In the genomic region with DNA sequence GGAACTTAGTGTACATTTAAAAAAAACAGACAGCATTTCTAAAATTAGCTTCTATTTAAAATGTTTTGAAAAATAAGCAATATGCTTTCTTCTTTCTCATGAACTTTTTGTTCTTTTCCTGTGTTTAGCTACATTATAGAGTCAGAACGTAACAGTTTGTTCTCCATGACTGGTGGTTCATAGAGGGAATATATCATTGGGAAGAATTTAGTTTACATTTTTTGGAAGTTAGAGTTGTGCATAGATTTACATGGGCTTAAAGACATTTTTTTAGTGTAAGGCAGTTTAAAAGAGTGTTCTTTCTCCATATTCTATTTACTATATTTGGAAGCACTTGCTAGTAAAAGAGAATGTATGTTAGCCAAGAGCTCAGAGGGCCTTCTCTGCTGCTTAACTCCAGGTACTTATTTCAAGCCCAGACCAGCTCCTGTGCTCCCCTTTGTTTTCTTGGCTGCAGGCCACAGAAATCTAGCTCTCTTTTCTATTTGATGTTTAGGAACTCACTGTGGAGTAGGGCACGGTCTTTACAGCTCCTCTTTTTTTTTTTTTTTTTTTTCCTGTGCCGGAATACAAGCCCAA, we compare ENCODE assay signal across 18 cellular contexts. TPM values are rescaled to one million over a fixed set of nuclear protein-coding genes. Genes with fewer than 3 reads are reported as not detected.
DNase-seq lines count a peak whose midpoint lies in the region; ATAC-seq, FAIRE-seq and TF ChIP-seq lines count a peak whose summit lies in the region.
"Had no signal": no experiment of that assay in that cellular context is flagged by ENCODE, and none has a peak within 500 bp of the region (broad histone marks: within the 10 kb centered on the region; RNA-seq: fewer than 3 reads in every experiment).

No MANE protein-coding gene starts in this region.

- H3K27ac ChIP-seq in right atrium auricular region = no peak overlapping the region
- no peak overlapping the region for H3K27ac ChIP-seq in K562 (ENCODE audit: extremely low read depth, low read depth, low read length)
- H3K27ac ChIP-seq in hepatocyte = peak overlapping the region; percentile 2

- ATAC-seq in left ventricle myocardium superior = peak; percentile 41
- ATAC-seq in K562 = no peak
- ATAC-seq in HG03432 (IDR thresholded peaks at IDR 0.05; ENCODE audit: unreplicated experiment) = no peak
- ATAC-seq: Panc1 had no signal

- in situ Hi-C loops in K562 (cut with MboI) = no loop called here

- H3K27me3 ChIP-seq in right atrium auricular region = no peaks in the 10 kb centered on the region
- no peaks in the 10 kb centered on the region for H3K27me3 ChIP-seq in K562 (ENCODE audit: control insufficient read depth in 2 of 2, insufficient read depth in 2 of 2, low read length in 2 of 2)
- H3K27me3 ChIP-seq in hepatocyte = no peaks in the 10 kb centered on the region

- TF ChIP-seq CTCF in right atrium auricular region (IDR thresholded peaks at IDR 0.05) (no peak), K562 (IDR thresholded peaks at IDR 0.05 in 2 of 3, conservative IDR thresholded peaks at IDR 0.05 in 1 of 3; ENCODE audit: insufficient read depth in 2 of 3, low read depth in 1 of 3, low read length in 3 of 3) (no peak), hepatocyte (IDR thresholded peaks at IDR 0.05; ENCODE audit: poor library complexity) (no peak)

- intact Hi-C loops in left ventricle myocardium superior (cut with micrococcal nuclease) = no loop called here
- intact Hi-C loops in K562 (cut with micrococcal nuclease) = no loop called here

- 97% methylated on average over 2 of the region's 3 CpGs for WGBS in K562 (ENCODE audit: insufficient coverage, low coverage, missing lambda C conversion rate)
- 82% methylated on average over 3 of the region's 3 CpGs for WGBS in hepatocyte (ENCODE audit: low lambda C conversion rate, missing lambda C conversion rate)

- POLR2A ChIA-PET in K562 (lab: Yijun Ruan, JAX) = interaction anchor here (0.6 to 2.8 kb wide), 8 partner anchors 9 to 965 kb away, joined by 3 to 30 read pairs (median 4); partner anchors contain the start of gene PEX12

- no peaks in the 10 kb centered on the region for H4K20me1 ChIP-seq in K562 (replicated peaks; ENCODE audit: control insufficient read depth, insufficient read depth, low read length)
- no peaks in the 10 kb centered on the region for H4K20me1 ChIP-seq in hepatocyte (ENCODE audit: insufficient read depth, poor library complexity, severe bottlenecking)

- TF ChIP-seq RAD21 in K562 (CRISPR knock-in tag; conservative IDR thresholded peaks at IDR 0.05 in 1 of 2, IDR thresholded peaks at IDR 0.05 in 1 of 2) = no peak

- TF ChIP-seq POLR2A in K562 (conservative IDR thresholded peaks at IDR 0.05) = no peak

- H3K4me1 ChIP-seq in right atrium auricular region (no peaks in the 10 kb centered on the region), K562 (replicated peaks in 1 of 2; ENCODE audit: control insufficient read depth in 2 of 2, insufficient read depth in 2 of 2, low read length in 2 of 2) (no peaks in the 10 kb centered on the region), hepatocyte (ENCODE audit: insufficient read depth) (no peaks in the 10 kb centered on the region)

- TSS peak; percentile 3 for BruUV-seq in K562 (replicated peaks; lab: Mats Ljungman, UMichigan)

- no peak overlapping the region for H3K9ac ChIP-seq in K562 (ENCODE audit: insufficient read depth in 1 of 2, low read depth in 2 of 2, low read length in 2 of 2)

- H3K9me2 ChIP-seq in hepatocyte (replicated peaks; ENCODE audit: insufficient read depth) = no peaks in the 10 kb centered on the region

- no peak overlapping the region for H3K4me3 ChIP-seq in right atrium auricular region
- H3K4me3 ChIP-seq in K562 = no peak overlapping the region
- no peak overlapping the region for H3K4me3 ChIP-seq in hepatocyte

- H3K36me3 ChIP-seq in right atrium auricular region = peaks cover 50% of the 10 kb centered on the region
- peaks cover 87% of the 10 kb centered on the region for H3K36me3 ChIP-seq in K562 (ENCODE audit: control insufficient read depth, insufficient read depth, low read length)
- H3K36me3 ChIP-seq in hepatocyte (replicated peaks; ENCODE audit: insufficient read depth, low read depth) = no peaks in the 10 kb centered on the region

- H2AFZ ChIP-seq in K562 (ENCODE audit: low read depth, low read length) (no peak overlapping the region), hepatocyte (no peak overlapping the region)

- DNase-seq in left ventricle myocardium superior = no peak
- no peak for DNase-seq in right atrium auricular region (ENCODE audit: low spot score)
- no peak for DNase-seq in K562 (ENCODE audit: extremely low read depth in 1 of 4, low spot score in 3 of 4)
- DNase-seq in hepatocyte (ENCODE audit: low spot score) = no peak
- no peak for DNase-seq in NCI-H524 treated with DMSO at 0.1 percent for 48 hours (lab: John Stamatoyannopoulos, UW)
- no peak for DNase-seq in NCI-H2107 treated with DMSO at 0.1 percent for 48 hours (lab: John Stamatoyannopoulos, UW; ENCODE audit: unreplicated experiment)
- DNase-seq in ecto neural progenitor cell (ENCODE audit: low spot score) = no peak
- DNase-seq: AML-193, EL, GOT3, NCI-H1417 treated with DMSO at 0.1 percent for 48 hours, NCI-H1930, NCI-H510A had no signal

- H3K9me1 ChIP-seq in K562 (ENCODE audit: control insufficient read depth, insufficient read depth, low read length) = no peaks in the 10 kb centered on the region

- H3K79me2 ChIP-seq in K562 (ENCODE audit: control insufficient read depth, insufficient read depth, low read length) (peaks cover 4% of the 10 kb centered on the region; the same call in 2 of the 3 replicates), hepatocyte (no peaks in the 10 kb centered on the region)

- TF ChIP-seq EP300 in K562 (IDR thresholded peaks at IDR 0.05; ENCODE audit: low read length) = no peak

- H3K9me3 ChIP-seq in right atrium auricular region (no peaks in the 10 kb centered on the region), K562 (replicated peaks; ENCODE audit: control insufficient read depth, insufficient read depth, low read depth, low read length) (no peaks in the 10 kb centered on the region), hepatocyte (ENCODE audit: low read depth) (no peaks in the 10 kb centered on the region)

- CTCF ChIA-PET in K562 (lab: Yijun Ruan, JAX; ENCODE audit: low intra/inter-chr PET ratio) = no interaction called here

- H3K4me2 ChIP-seq in K562 (ENCODE audit: insufficient read depth, low read length) = no peak overlapping the region
- no peak overlapping the region for H3K4me2 ChIP-seq in hepatocyte

- no peak for FAIRE-seq in K562 (lab: Jason Lieb, UNC)

RNA-seq across cellular contexts. Expression of gene AP2B1, which starts 20.2 kb away (rescaled TPM):
- total RNA-seq in left ventricle myocardium superior (119 TPM), right atrium auricular region (10 to 100 TPM; 79.8 to 80.1 TPM), K562 (2014; rRNA removed) (90.5 and 115 TPM in 2 replicates), K562 (2014; rRNA removed; fragmentation: Illumina TruSeq; extraction: Trizol) (114 and 135 TPM in 2 replicates), K562 (2015; rRNA removed; fragmentation: Illumina TruSeq; extraction: Trizol) (82.0 and 85.9 TPM in 2 replicates), K562 (2021) (221 and 245 TPM in 2 replicates), hepatocyte (87.0 and 100 TPM in 2 replicates)
- 150 and 264 TPM in 2 replicates for total RNA-seq in K562 (2011; cell fraction: chromatin; rRNA removed; ENCODE audit: low replicate concordance)
- total RNA-seq in K562 (2011; cell fraction: nucleolus; rRNA removed) = 100 and 121 TPM in 2 replicates
- 133 and 166 TPM in 2 replicates for total RNA-seq in K562 (2011; cell fraction: nucleoplasm; rRNA removed)
- polyA plus RNA-seq in K562 (2011; rRNA removed) (154 and 287 TPM in 2 replicates), K562 (2014; fragmentation: Illumina TruSeq; extraction: Trizol) (191 and 204 TPM in 2 replicates), K562 (2014; fragmentation: Nextera tagmentation; extraction: Ambion mirVana) (10 to 100 TPM; 60.1 to 63.6 TPM), K562 (2014; rRNA removed) (105 and 126 TPM in 2 replicates), hepatocyte (69.8 and 76.1 TPM in 2 replicates)
- 122 and 145 TPM in 2 replicates for polyA plus RNA-seq in K562 (2011; cell fraction: cytosol; rRNA removed)
- polyA plus RNA-seq in K562 (2011; cell fraction: nucleus; rRNA removed) = 151 and 159 TPM in 2 replicates
- 152 and 157 TPM in 2 replicates for polyA plus RNA-seq in K562 (2012)
- 244 and 452 TPM in 2 replicates for polyA minus RNA-seq in K562 (2011; rRNA and poly(A)+ RNA removed)
- polyA minus RNA-seq in K562 (2011; cell fraction: cytosol; rRNA and poly(A)+ RNA removed) = 95.2 and 196 TPM in 2 replicates
- 73.0 and 81.9 TPM in 2 replicates for polyA minus RNA-seq in K562 (2011; cell fraction: nucleus; rRNA and poly(A)+ RNA removed)

RNA-seq across cellular contexts. Expression of gene PEX12, which starts 29.0 kb away (rescaled TPM):
- 7.9 TPM for total RNA-seq in left ventricle myocardium superior
- total RNA-seq in right atrium auricular region = 1 to 10 TPM; 8.7 to 8.9 TPM
- 7.7 and 10.2 TPM in 2 replicates for total RNA-seq in K562 (2011; cell fraction: chromatin; rRNA removed; ENCODE audit: low replicate concordance)
- 9.2 and 9.3 TPM in 2 replicates for total RNA-seq in K562 (2011; cell fraction: nucleolus; rRNA removed)
- 10.9 and 12.7 TPM in 2 replicates for total RNA-seq in K562 (2011; cell fraction: nucleoplasm; rRNA removed)
- 4.6 and 5.6 TPM in 2 replicates for total RNA-seq in K562 (2014; rRNA removed)
- 6.4 and 6.8 TPM in 2 replicates for total RNA-seq in K562 (2014; rRNA removed; fragmentation: Illumina TruSeq; extraction: Trizol)
- total RNA-seq in K562 (2015; rRNA removed; fragmentation: Illumina TruSeq; extraction: Trizol) = 5.8 and 6.4 TPM in 2 replicates
- 5.5 and 6.1 TPM in 2 replicates for total RNA-seq in K562 (2021)
- 9.9 and 12.4 TPM in 2 replicates for polyA plus RNA-seq in K562 (2011; rRNA removed)
- 11.1 and 11.7 TPM in 2 replicates for polyA plus RNA-seq in K562 (2011; cell fraction: cytosol; rRNA removed)
- polyA plus RNA-seq in K562 (2011; cell fraction: nucleus; rRNA removed) = 6.9 and 8.3 TPM in 2 replicates
- 7.8 TPM in 2 replicates for polyA plus RNA-seq in K562 (2012)
- 7.9 and 8.4 TPM in 2 replicates for polyA plus RNA-seq in K562 (2014; fragmentation: Illumina TruSeq; extraction: Trizol)
- 1 to 10 TPM; 4.0 to 6.7 TPM for polyA plus RNA-seq in K562 (2014; fragmentation: Nextera tagmentation; extraction: Ambion mirVana)
- polyA plus RNA-seq in K562 (2014; rRNA removed) = 4.5 and 4.9 TPM in 2 replicates
- 9.1 and 13.3 TPM in 2 replicates for polyA minus RNA-seq in K562 (2011; rRNA and poly(A)+ RNA removed)
- polyA minus RNA-seq in K562 (2011; cell fraction: cytosol; rRNA and poly(A)+ RNA removed) = 4.2 and 5.0 TPM in 2 replicates
- polyA minus RNA-seq in K562 (2011; cell fraction: nucleus; rRNA and poly(A)+ RNA removed) = 4.8 and 7.3 TPM in 2 replicates
- 10.5 and 10.8 TPM in 2 replicates for total RNA-seq in hepatocyte
- polyA plus RNA-seq in hepatocyte = 3.6 and 9.0 TPM in 2 replicates

RNA-seq across cellular contexts. Expression of gene SLFN14, which starts 46.7 kb away (rescaled TPM):
- not detected for total RNA-seq in left ventricle myocardium superior
- not detected for total RNA-seq in right atrium auricular region
- 4.3 and 10.9 TPM in 2 replicates for total RNA-seq in K562 (2011; cell fraction: chromatin; rRNA removed; ENCODE audit: low replicate concordance)
- total RNA-seq in K562 (2011; cell fraction: nucleolus; rRNA removed) = 2.5 and 3.9 TPM in 2 replicates
- 3.5 and 4.9 TPM in 2 replicates for total RNA-seq in K562 (2011; cell fraction: nucleoplasm; rRNA removed)
- total RNA-seq in K562 (2014; rRNA removed) = 2.7 and 3.0 TPM in 2 replicates
- total RNA-seq in K562 (2014; rRNA removed; fragmentation: Illumina TruSeq; extraction: Trizol) = 4.0 and 5.1 TPM in 2 replicates
- total RNA-seq in K562 (2015; rRNA removed; fragmentation: Illumina TruSeq; extraction: Trizol) = 1.3 and 1.7 TPM in 2 replicates
- 3.2 and 4.3 TPM in 2 replicates for total RNA-seq in K562 (2021)
- polyA plus RNA-seq in K562 (2011; rRNA removed) = 1.2 and 3.9 TPM in 2 replicates
- 0.65 and 1.0 TPM in 2 replicates for polyA plus RNA-seq in K562 (2011; cell fraction: cytosol; rRNA removed)
- polyA plus RNA-seq in K562 (2011; cell fraction: nucleus; rRNA removed) = 0.76 and 2.0 TPM in 2 replicates
- 0.89 and 1.3 TPM in 2 replicates for polyA plus RNA-seq in K562 (2012)
- polyA plus RNA-seq in K562 (2014; fragmentation: Illumina TruSeq; extraction: Trizol) = 3.3 and 3.8 TPM in 2 replicates
- 1 to 10 TPM; 1.6 to 3.1 TPM for polyA plus RNA-seq in K562 (2014; fragmentation: Nextera tagmentation; extraction: Ambion mirVana)
- polyA plus RNA-seq in K562 (2014; rRNA removed) = 2.6 and 3.1 TPM in 2 replicates
- 2.1 and 5.7 TPM in 2 replicates for polyA minus RNA-seq in K562 (2011; rRNA and poly(A)+ RNA removed)
- 0.46 and 2.2 TPM in 2 replicates for polyA minus RNA-seq in K562 (2011; cell fraction: cytosol; rRNA and poly(A)+ RNA removed)
- 1.4 and 1.9 TPM in 2 replicates for polyA minus RNA-seq in K562 (2011; cell fraction: nucleus; rRNA and poly(A)+ RNA removed)
- not detected in 2 replicates for total RNA-seq in hepatocyte
- not detected in 2 replicates for polyA plus RNA-seq in hepatocyte
- total RNA-seq: HT-29, LHCN-M2, SK-MEL-5 had no signal
